ENCODE assay signal across 8 cellular contexts in the genomic region with DNA sequence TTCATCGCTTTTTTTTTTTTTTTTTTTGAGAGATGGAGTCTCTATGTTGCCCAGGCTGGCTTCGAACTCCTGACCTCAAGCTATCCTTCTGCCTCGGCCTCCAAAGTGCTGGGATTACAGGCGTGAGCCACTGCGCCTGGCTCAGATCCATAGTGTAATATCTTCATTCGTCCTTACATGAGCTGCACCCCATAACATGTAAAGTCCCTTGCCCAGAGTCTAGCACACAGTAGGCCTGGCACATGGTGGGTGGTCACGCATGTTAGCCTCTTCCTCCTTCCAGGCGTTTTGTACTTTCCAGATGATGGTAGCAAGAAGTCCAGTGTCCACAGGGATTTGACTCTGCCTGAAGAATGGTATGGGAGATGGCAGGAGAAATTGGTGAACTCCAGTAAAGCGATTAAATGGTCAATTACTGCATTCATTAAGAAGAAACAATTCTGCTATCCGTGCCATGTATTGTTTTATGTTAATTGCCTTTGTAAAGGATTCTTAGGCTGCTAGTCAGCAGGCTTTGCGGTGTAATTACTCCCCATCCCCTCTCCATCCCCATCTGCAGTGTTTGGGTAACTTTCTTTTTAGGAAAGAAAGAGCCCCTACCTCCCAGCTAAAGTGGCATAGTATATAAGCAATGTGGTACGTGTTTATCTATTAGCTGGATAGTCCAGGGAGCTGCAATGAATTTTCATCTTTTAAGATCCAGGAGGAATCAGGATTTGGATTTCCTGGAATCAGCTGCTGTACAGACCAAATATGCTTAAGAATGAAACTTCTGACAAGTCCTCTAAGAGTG. TPM values are rescaled to one million over a fixed set of nuclear protein-coding genes. Genes with fewer than 3 reads are reported as not detected.
DNase-seq lines count a peak whose midpoint lies in the region; ATAC-seq and TF ChIP-seq lines count a peak whose summit lies in the region.

No MANE protein-coding gene starts in this region.

- H2AFZ ChIP-seq in OCI-LY1 (ENCODE audit: low read length): no peak overlapping the region
- no peak overlapping the region for H2AFZ ChIP-seq in neuron (ENCODE audit: low read depth, low read length)

- H3K9ac ChIP-seq in BLaER1 treated with 17β-estradiol and CSF1 and Interleukin-3, amounts not matched to agents 10 nM and 100 nM: peak overlapping the region; percentile 84 to 95 (median 91)
- H3K9ac ChIP-seq in OCI-LY1 (ENCODE audit: low read length) (peak overlapping the region; percentile 63; the same call in 1 of the 2 replicates), endocrine pancreas (ENCODE audit: control insufficient read depth, insufficient read depth, low read length) (peak overlapping the region; percentile 12)

- no peak for ATAC-seq in HG03432 (IDR thresholded peaks at IDR 0.05; ENCODE audit: unreplicated experiment)
- ATAC-seq in omental fat pad (ENCODE audit: low FRiP score): no peak

- TF ChIP-seq CTCF in OCI-LY1 (IDR thresholded peaks at IDR 0.05; ENCODE audit: low read length): no peak
- no peak for TF ChIP-seq CTCF in omental fat pad (IDR thresholded peaks at IDR 0.05)

- peaks cover 0 to 25% (median 14%) of the 10 kb centered on the region in 11 experiments; a peak in 17 of 22 replicates for H3K36me3 ChIP-seq in BLaER1 treated with 17β-estradiol and CSF1 and Interleukin-3, amounts not matched to agents 10 nM and 100 nM
- H3K36me3 ChIP-seq in OCI-LY1 (ENCODE audit: insufficient read depth, low read length): no peaks in the 10 kb centered on the region
- H3K36me3 ChIP-seq in endocrine pancreas (ENCODE audit: control insufficient read depth, insufficient read depth, low read length): no peaks in the 10 kb centered on the region
- H3K36me3 ChIP-seq in neuron (ENCODE audit: insufficient read depth, low read length): peaks cover 18% of the 10 kb centered on the region

- H3K4me1 ChIP-seq in BLaER1 treated with 17β-estradiol and CSF1 and Interleukin-3, amounts not matched to agents 10 nM and 100 nM: peaks cover 29 to 43% (median 40%) of the 10 kb centered on the region in 10 experiments
- peaks cover 21% of the 10 kb centered on the region for H3K4me1 ChIP-seq in OCI-LY1 (ENCODE audit: insufficient read depth, low read length, severe bottlenecking)
- H3K4me1 ChIP-seq in endocrine pancreas (ENCODE audit: control insufficient read depth, insufficient read depth, low read length): peaks cover 10% of the 10 kb centered on the region
- H3K4me1 ChIP-seq in neuron (ENCODE audit: insufficient read depth, low read length): peaks cover 26% of the 10 kb centered on the region

- no peaks in the 10 kb centered on the region for H3K27me3 ChIP-seq in BLaER1 treated with 17β-estradiol and CSF1 and Interleukin-3, amounts not matched to agents 10 nM and 100 nM
- H3K27me3 ChIP-seq in OCI-LY1 (ENCODE audit: insufficient read depth, low read length) (0 out of 2 replicates have a peak, but pooled peaks cover 6% of the 10 kb centered on the region), endocrine pancreas (ENCODE audit: control insufficient read depth, insufficient read depth, low read length) (no peaks in the 10 kb centered on the region), neuron (ENCODE audit: insufficient read depth, low read length) (no peaks in the 10 kb centered on the region)

- peaks cover 0 to 38% (median 8%) of the 10 kb centered on the region in 11 experiments; a peak in 10 of 22 replicates for H4K20me1 ChIP-seq in BLaER1 treated with 17β-estradiol and CSF1 and Interleukin-3, amounts not matched to agents 10 nM and 100 nM
- no peaks in the 10 kb centered on the region for H4K20me1 ChIP-seq in OCI-LY1 (ENCODE audit: insufficient read depth, low read length)

- H3K4me2 ChIP-seq in BLaER1 treated with 17β-estradiol and CSF1 and Interleukin-3, amounts not matched to agents 10 nM and 100 nM: peak overlapping the region; percentile 87 to 99 (median 95)
- peak overlapping the region; percentile 74 for H3K4me2 ChIP-seq in OCI-LY1 (ENCODE audit: low read length)

- H3K79me2 ChIP-seq in OCI-LY1 (ENCODE audit: insufficient read depth, low read length): no peaks in the 10 kb centered on the region

- H3K9me2 ChIP-seq in OCI-LY1 (ENCODE audit: low read depth, low read length): no peaks in the 10 kb centered on the region

- no peaks in the 10 kb centered on the region for H3K9me3 ChIP-seq in BLaER1 treated with 17β-estradiol and CSF1 and Interleukin-3, amounts not matched to agents 10 nM and 100 nM (replicated peaks in 1 of 11)
- H3K9me3 ChIP-seq in OCI-LY1 (ENCODE audit: low read length) (no peaks in the 10 kb centered on the region), endocrine pancreas (ENCODE audit: control insufficient read depth, low read length) (no peaks in the 10 kb centered on the region), neuron (ENCODE audit: low read length) (peaks cover 1% of the 10 kb centered on the region)

- peak overlapping the region; percentile 86 to 100 (median 95) for H3K4me3 ChIP-seq in BLaER1 treated with 17β-estradiol and CSF1 and Interleukin-3, amounts not matched to agents 10 nM and 100 nM
- H3K4me3 ChIP-seq in OCI-LY1 (ENCODE audit: low read depth, low read length, poor library complexity, severe bottlenecking) (peak overlapping the region; percentile 73), endocrine pancreas (ENCODE audit: control insufficient read depth, insufficient read depth, low read length) (peak overlapping the region; percentile 47), neuron (ENCODE audit: low read length) (peak overlapping the region; percentile 74)

- peak overlapping the region; percentile 78 to 89 (median 84); a peak in 18 of 22 replicates for H3K27ac ChIP-seq in BLaER1 treated with 17β-estradiol and CSF1 and Interleukin-3, amounts not matched to agents 10 nM and 100 nM
- H3K27ac ChIP-seq in OCI-LY1 (ENCODE audit: low read depth, low read length, poor library complexity, severe bottlenecking): no peak overlapping the region

- no peak for DNase-seq in omental fat pad (ENCODE audit: low spot score)
- DNase-seq in GM19240 (ENCODE audit: insufficient read length, low spot score): no peak
- no peak for DNase-seq in HK-2 (ENCODE audit: unreplicated experiment)

- no peaks in the 10 kb centered on the region for H3F3A ChIP-seq in OCI-LY1 (ENCODE audit: insufficient read depth, low read length)

RNA-seq across cellular contexts. Expression of a gene that starts 1.2 kb away (rescaled TPM):
- 10 to 100 TPM; 16.4 to 63.2 (median 24.3) TPM for total RNA-seq in omental fat pad

Comparison
In these comparisons a context has a peak if more than half of its experiments do, and no peak if none do; other contexts are left out.
1. H3K9ac ChIP-seq: peak in every context shown above with its lines; median percentile 91 in BLaER1 treated with 17β-estradiol and CSF1 and Interleukin-3, amounts not matched to agents 10 nM and 100 nM; 63 in OCI-LY1; 12 in endocrine pancreas.